ENCODE assay signal across 18 cellular contexts in genomic region chr4:61995717-61996337, GRCh38.
DNase-seq lines count a peak whose midpoint lies in the region; ATAC-seq, FAIRE-seq and TF ChIP-seq lines count a peak whose summit lies in the region.
"Had no signal": no experiment of that assay in that cellular context is flagged by ENCODE, and none has a peak within 500 bp of the region (broad histone marks: within the 10 kb centered on the region; RNA-seq: fewer than 3 reads in every experiment).

No MANE protein-coding gene starts in this region.

- TF ChIP-seq EP300 in neural cell (conservative IDR thresholded peaks at IDR 0.05; ENCODE audit: poor library complexity, severe bottlenecking): peak; percentile 99

- peak; percentile 6 for DNase-seq in HTR-8/SVneo (ENCODE audit: insufficient read length, low spot score)
- DNase-seq in NCI-H69 (lab: John Stamatoyannopoulos, UW): peak; percentile 74
- DNase-seq in astrocyte of the hippocampus (ENCODE audit: low read depth, low spot score): peak; percentile 47
- no peak for DNase-seq in lower leg skin (ENCODE audit: low spot score in 2 of 2)
- no peak for DNase-seq in ascending aorta (ENCODE audit: low spot score in 2 of 2)
- DNase-seq: CD4-positive, CD25-positive, alpha-beta regulatory T cell; EL; GM23248; H9; IMR-90; NCI-H1105; NCI-H1694; NCI-H2171; NCI-H526 treated with DMSO at 0.1 percent for 48 hours; SIG-M5 had no signal

- intact Hi-C loops in lower leg skin (cut with DNase I; ENCODE audit: low total_unique reads): no loop called here
- intact Hi-C loops in ascending aorta (cut with DNase I): loop anchor here (10.0 kb wide), 1 partner anchor 361 kb away; no protein-coding TSS in a partner anchor

- ATAC-seq in GM21515 (IDR thresholded peaks at IDR 0.05; ENCODE audit: unreplicated experiment): no peak
- ATAC-seq: A549 had no signal

- WGBS in lower leg skin, 2 donors: 46 to 49% methylated on average over 2 of the region's 2 CpGs

- H3K4me3 ChIP-seq in neural cell (ENCODE audit: low read length) (no peak overlapping the region), lower leg skin (ENCODE audit: low read depth, poor library complexity, severe bottlenecking) (no peak overlapping the region), ascending aorta (no peak overlapping the region)
- H3K4me3 ChIP-seq: A549, GM23248 had no signal

- no peak overlapping the region for H2AFZ ChIP-seq in neural cell (ENCODE audit: low read depth, low read length)
- H2AFZ ChIP-seq: GM23248 had no signal

- H3K79me2 ChIP-seq in neural cell (replicated peaks; ENCODE audit: insufficient read depth, low read length): no peaks in the 10 kb centered on the region

- H3K9me3 ChIP-seq in neural cell (ENCODE audit: low read length): no peaks in the 10 kb centered on the region
- no peaks in the 10 kb centered on the region for H3K9me3 ChIP-seq in ascending aorta
- H3K9me3 ChIP-seq: A549 had no signal

- peak overlapping the region; percentile 35 for H3K27ac ChIP-seq in neural cell (ENCODE audit: low read length)
- H3K27ac ChIP-seq in ascending aorta: no peak overlapping the region
- H3K27ac ChIP-seq: A549, GM23248 had no signal

- H3K4me2 ChIP-seq in neural cell (ENCODE audit: low read length): no peak overlapping the region
- H3K4me2 ChIP-seq: A549 had no signal

- FAIRE-seq in HTR-8/SVneo (lab: Jason Lieb, UNC): no peak
- FAIRE-seq: A549 had no signal

- TF ChIP-seq POLR2A in lower leg skin (IDR thresholded peaks at IDR 0.05): no peak

- H3K36me3 ChIP-seq in neural cell (ENCODE audit: insufficient read depth, low read length) (no peaks in the 10 kb centered on the region), ascending aorta (no peaks in the 10 kb centered on the region)

- no peak for TF ChIP-seq RAD21 in neural cell (conservative IDR thresholded peaks at IDR 0.05)

- no peak for TF ChIP-seq CTCF in neural cell (IDR thresholded peaks at IDR 0.05; ENCODE audit: poor library complexity, severe bottlenecking)
- no peak for TF ChIP-seq CTCF in lower leg skin (IDR thresholded peaks at IDR 0.05)
- TF ChIP-seq CTCF in ascending aorta (IDR thresholded peaks at IDR 0.05): no peak

- H4K20me1 ChIP-seq in neural cell (ENCODE audit: insufficient read depth): no peaks in the 10 kb centered on the region

- no peaks in the 10 kb centered on the region for H3K27me3 ChIP-seq in neural cell (ENCODE audit: insufficient read depth, low read depth, low read length)
- H3K27me3 ChIP-seq in ascending aorta: no peaks in the 10 kb centered on the region

- no peak overlapping the region for H3K9ac ChIP-seq in neural cell (ENCODE audit: low read length)
- H3K9ac ChIP-seq: GM23248 had no signal

- H3F3A ChIP-seq in neural cell (ENCODE audit: insufficient read depth, low read length, poor library complexity, severe bottlenecking): no peaks in the 10 kb centered on the region

- no peaks in the 10 kb centered on the region for H3K4me1 ChIP-seq in ascending aorta
- H3K4me1 ChIP-seq: A549 had no signal

- H3K9me2 ChIP-seq in neural cell (ENCODE audit: insufficient read depth, low read length): no peaks in the 10 kb centered on the region

TF ChIP-seq in neural cell, 6 proteins besides CTCF, POLR2A, EP300 and RAD21:
- TF ChIP-seq TAF1 (IDR thresholded peaks at IDR 0.05; ENCODE audit: low read depth): no peak
- TF ChIP-seq POLR2AphosphoS5 (IDR thresholded peaks at IDR 0.05): peak; percentile 80

Comparison
In these comparisons a context has a peak if more than half of its experiments do, and no peak if none do; other contexts are left out.
1. DNase-seq: peak in HTR-8/SVneo (single experiment), NCI-H69 (single experiment) and astrocyte of the hippocampus (single experiment); none in lower leg skin (0 of 2) and ascending aorta (0 of 2).